ENCODE assay signal across 13 cellular contexts in the genomic region with DNA sequence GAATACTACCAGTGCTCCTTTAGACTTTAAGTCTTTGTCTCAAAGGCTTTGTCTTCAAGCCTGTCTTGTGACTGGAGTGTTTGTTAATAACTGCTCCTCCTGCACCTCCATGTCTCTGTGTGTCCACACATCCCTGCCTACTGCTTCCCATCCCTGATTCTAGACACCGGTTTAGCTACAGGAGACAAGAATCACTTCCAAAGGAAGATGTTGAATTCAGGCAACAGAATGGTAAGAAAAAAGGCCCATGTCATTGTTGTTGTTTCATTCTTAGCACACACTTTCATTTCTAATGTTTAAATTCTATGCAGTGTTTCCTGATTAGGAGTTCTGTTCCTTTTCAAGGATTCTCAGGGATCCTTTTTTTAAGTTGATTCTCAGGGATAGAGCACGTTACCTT.
"Had no signal": no experiment of that assay in that cellular context is flagged by ENCODE, and none has a peak within 500 bp of the region (broad histone marks: within the 10 kb centered on the region; RNA-seq: fewer than 3 reads in every experiment).

No MANE protein-coding gene starts in this region.

- ATAC-seq: activated T-helper 17 cell treated with anti-CD3 and anti-CD28 coated beads, Interleukin-2, amount 50 U/mL, for 72 hours; left colon; lower lobe of right lung; sciatic nerve had no signal

- H3K36me3 ChIP-seq: ascending aorta, lower lobe of right lung, spleen, stomach, thoracic aorta had no signal

- H3K27me3 ChIP-seq: ascending aorta, spleen, stomach had no signal

- H3K27ac ChIP-seq: ascending aorta, lower lobe of right lung, spleen, stomach, thoracic aorta had no signal

- H3K4me3 ChIP-seq: ascending aorta, lower lobe of right lung, spleen, stomach, thoracic aorta had no signal

- H3K27ac Mint-ChIP-seq: activated T-helper 17 cell treated with anti-CD3 and anti-CD28 coated beads, Interleukin-2, amount 50 U/mL, for 72 hours; naive B cell had no signal

- DNase-seq: activated CD4-positive, alpha-beta T cell treated with anti-CD3 and anti-CD28 coated beads, Interleukin-2, amount 50 U/mL, for 48 hours; activated naive CD4-positive, alpha-beta T cell treated with Interleukin-2 at 50 U/mL for 16 hours; left colon; lower lobe of right lung; midbrain; naive B cell; nucleus accumbens; spleen; stomach had no signal

- H3K9me3 Mint-ChIP-seq: activated T-helper 17 cell treated with anti-CD3 and anti-CD28 coated beads, Interleukin-2, amount 50 U/mL, for 72 hours; naive B cell had no signal

- H3K9me3 ChIP-seq: ascending aorta, lower lobe of right lung, spleen, stomach, thoracic aorta had no signal

- H3K36me3 Mint-ChIP-seq: naive B cell had no signal

- H3K4me3 Mint-ChIP-seq: activated T-helper 17 cell treated with anti-CD3 and anti-CD28 coated beads, Interleukin-2, amount 50 U/mL, for 72 hours; naive B cell had no signal
